ENCODE assay signal across 19 cellular contexts in genomic region chr2:112606567-112606966, GRCh38.
"Had no signal": no experiment of that assay in that cellular context is flagged by ENCODE, and none has a peak within 500 bp of the region (broad histone marks: within the 10 kb centered on the region; RNA-seq: fewer than 3 reads in every experiment).

No MANE protein-coding gene starts in this region.

- ATAC-seq: foreskin keratinocyte, lower lobe of right lung had no signal

- H3K27me3 Mint-ChIP-seq: naive B cell had no signal

- H2AFZ ChIP-seq: parathyroid adenoma had no signal

- H3K4me1 ChIP-seq: foreskin keratinocyte, lower lobe of right lung, tibial nerve had no signal

- H3K4me1 Mint-ChIP-seq: activated CD4-positive, alpha-beta T cell treated with anti-CD3 and anti-CD28 coated beads, Interleukin-2, amount 10 ng/mL, durations not matched to agents 7 days and 5 days; naive B cell had no signal

- DNase-seq: activated CD4-positive, alpha-beta T cell treated with anti-CD3 and anti-CD28 coated beads, Interleukin-2, amount 10 ng/mL, durations not matched to agents 7 days and 5 days; activated CD4-positive, CD25-positive, alpha-beta regulatory T cell; activated naive CD4-positive, alpha-beta T cell treated with anti-CD3 and anti-CD28 coated beads, Interleukin-2, amount 50 U/mL, for 16 hours; amniotic stem cell; effector memory CD4-positive, alpha-beta T cell; foreskin keratinocyte; glutamatergic neuron; hypothalamus; lower lobe of right lung; midbrain; naive B cell; stimulated activated CD4-positive, alpha-beta T cell treated with anti-CD3 and anti-CD28 coated beads, Interleukin-4, amount 100 ng/mL, for 4 hours; stimulated activated CD8-positive, alpha-beta memory T cell treated with anti-CD3 and anti-CD28 coated beads, Interleukin-4, amount 100 ng/mL, for 48 hours; stimulated activated naive CD4-positive, alpha-beta T cell treated with Interleukin-2 at 50 U/mL for 16 hours; substantia nigra; SW 1271 had no signal

- H3K4me3 Mint-ChIP-seq: activated CD4-positive, alpha-beta T cell treated with anti-CD3 and anti-CD28 coated beads, Interleukin-2, amount 10 ng/mL, durations not matched to agents 7 days and 5 days; naive B cell had no signal

- H3K79me2 ChIP-seq: parathyroid adenoma had no signal

- H3K27me3 ChIP-seq: foreskin keratinocyte, tibial nerve had no signal

- H3K36me3 Mint-ChIP-seq: naive B cell had no signal

- H3K27ac ChIP-seq: foreskin keratinocyte, lower lobe of right lung, parathyroid adenoma, skin epidermis, tibial nerve had no signal

- H3K9me3 ChIP-seq: lower lobe of right lung, tibial nerve had no signal

- H3K36me3 ChIP-seq: lower lobe of right lung had no signal

- H3K9ac ChIP-seq: parathyroid adenoma had no signal

- H3K4me3 ChIP-seq: lower lobe of right lung, skin epidermis, tibial nerve had no signal

- H3K27ac Mint-ChIP-seq: activated CD4-positive, alpha-beta T cell treated with anti-CD3 and anti-CD28 coated beads, Interleukin-2, amount 10 ng/mL, durations not matched to agents 7 days and 5 days had no signal
